ENCODE assay signal across 11 cellular contexts in the genomic region with DNA sequence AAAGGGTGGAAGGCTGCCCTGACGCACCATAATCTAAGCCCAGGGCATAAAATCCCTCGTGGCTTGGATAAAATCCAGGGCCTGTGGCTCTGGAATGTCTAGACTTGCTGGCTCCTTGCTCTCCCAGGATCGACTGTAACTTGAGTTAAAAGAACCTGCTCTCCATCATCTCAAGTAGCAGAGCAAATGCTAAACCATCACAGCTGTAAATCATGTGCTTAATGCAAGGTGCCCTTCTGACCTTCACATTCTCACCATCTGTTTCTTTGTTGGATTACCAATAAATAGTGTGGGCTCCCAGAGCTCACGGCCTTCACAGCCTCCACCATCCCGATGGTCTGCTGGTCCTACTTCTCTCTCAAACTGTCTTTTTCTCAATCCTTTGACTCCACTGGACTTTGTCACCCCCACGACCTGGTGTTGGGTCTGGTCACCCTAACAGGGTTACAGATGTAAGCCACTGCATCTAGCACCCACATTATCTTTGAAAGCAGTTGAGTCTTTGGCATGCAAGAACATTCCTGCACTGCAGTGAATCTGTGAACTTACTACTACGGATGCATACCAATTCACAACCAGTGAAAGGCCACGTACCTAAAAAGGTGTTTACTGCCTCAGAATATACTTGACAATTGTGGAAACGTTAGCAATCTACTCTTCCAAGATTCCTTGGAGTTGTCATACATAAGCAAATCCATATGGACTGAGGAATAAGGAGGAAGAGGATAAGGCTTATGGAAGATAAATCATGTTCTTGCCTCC. TPM values are rescaled to one million over a fixed set of nuclear protein-coding genes. Genes with fewer than 3 reads are reported as not detected.
DNase-seq lines count a peak whose midpoint lies in the region; ATAC-seq, FAIRE-seq and TF ChIP-seq lines count a peak whose summit lies in the region.
"Had no signal": no experiment of that assay in that cellular context is flagged by ENCODE, and none has a peak within 500 bp of the region (broad histone marks: within the 10 kb centered on the region; RNA-seq: fewer than 3 reads in every experiment).

No MANE protein-coding gene starts in this region.

- dilution Hi-C loops in endothelial cell of umbilical vein (cut with MboI; ENCODE audit: extremely low pct_ligation_motif_present, low sequenced_read_pairs) = no loop called here

- no peak overlapping the region for H3K4me2 ChIP-seq in endothelial cell of umbilical vein (ENCODE audit: insufficient read depth, low read length)

- H3K36me3 ChIP-seq in endothelial cell of umbilical vein (ENCODE audit: control insufficient read depth in 2 of 2, extremely low read depth in 1 of 2, insufficient read depth in 2 of 2, low read length in 2 of 2) (peaks cover 22 to 30% of the 10 kb centered on the region in 2 experiments), gastrocnemius medialis (peaks cover 0 to 50% of the 10 kb centered on the region in 2 donors), esophagus muscularis mucosa (peaks cover 45 to 55% (median 51%) of the 10 kb centered on the region in 4 donors)

- no peaks in the 10 kb centered on the region for H3K27me3 ChIP-seq in endothelial cell of umbilical vein (ENCODE audit: control insufficient read depth in 2 of 2, insufficient read depth in 2 of 2, low read length in 2 of 2)
- no peaks in the 10 kb centered on the region for H3K27me3 ChIP-seq in gastrocnemius medialis
- H3K27me3 ChIP-seq in esophagus muscularis mucosa = no peaks in the 10 kb centered on the region
- H3K27me3 ChIP-seq: testis had no signal

- WGBS in esophagus muscularis mucosa = 68% methylated on average over 9 of the region's 9 CpGs

- DNase-seq in HCEC 1CT = peak; percentile 46
- DNase-seq in NCI-H82 treated with DMSO at 0.1 percent for 48 hours (lab: John Stamatoyannopoulos, UW; ENCODE audit: unreplicated experiment) = peak; percentile 92
- no peak for DNase-seq in endothelial cell of umbilical vein (ENCODE audit: low read depth, low spot score)
- peak in 1 of 2 donors; percentile 38 for DNase-seq in gastrocnemius medialis
- DNase-seq in esophagus muscularis mucosa (ENCODE audit: extremely low spot score) = no peak
- DNase-seq in activated CD4-positive, alpha-beta T cell treated with anti-CD3 and anti-CD28 coated beads for 4 hours = no peak
- DNase-seq in medulla oblongata (ENCODE audit: extremely low spot score) = no peak
- DNase-seq in OCI-M1 (lab: John Stamatoyannopoulos, UW) = no peak
- DNase-seq: activated T-cell treated with anti-CD3 and anti-CD28 coated beads, Interleukin-2, amount 50 U/mL, for 4 hours; stimulated activated CD4-positive, alpha-beta T cell treated with anti-CD3 and anti-CD28 coated beads, Interleukin-2, amount 100 ng/mL, for 24 hours; testis had no signal

- no peaks in the 10 kb centered on the region for H3K79me2 ChIP-seq in endothelial cell of umbilical vein (ENCODE audit: control insufficient read depth, insufficient read depth, low read length)

- FAIRE-seq in endothelial cell of umbilical vein (lab: Jason Lieb, UNC) = no peak

- no peaks in the 10 kb centered on the region for H3K9me1 ChIP-seq in endothelial cell of umbilical vein (replicated peaks; ENCODE audit: control insufficient read depth, extremely low read depth, insufficient read depth, low read length)

- no peak for TF ChIP-seq EP300 in esophagus muscularis mucosa (IDR thresholded peaks at IDR 0.05)

- H3K4me3 ChIP-seq in endothelial cell of umbilical vein (replicated peaks in 1 of 3; ENCODE audit: insufficient read depth in 1 of 3, low read depth in 1 of 3, low read length in 3 of 3) (no peak overlapping the region), gastrocnemius medialis (no peak overlapping the region), esophagus muscularis mucosa (no peak overlapping the region)
- H3K4me3 ChIP-seq: testis had no signal

- CTCF ChIA-PET in endothelial cell of umbilical vein (lab: Charles Lee) = interaction anchor here (1.0 to 2.1 kb wide), 4 partner anchors 39 to 440 kb away, joined by 3 to 7 read pairs (median 5); a partner anchor contains a TSS

- no peak overlapping the region for H2AFZ ChIP-seq in endothelial cell of umbilical vein (ENCODE audit: low read depth, low read length)

- H4K20me1 ChIP-seq in endothelial cell of umbilical vein (replicated peaks; ENCODE audit: control insufficient read depth, extremely low read depth, insufficient read depth, low read length) = no peaks in the 10 kb centered on the region

- peak overlapping the region; percentile 48 for H3K27ac ChIP-seq in endothelial cell of umbilical vein (ENCODE audit: insufficient read depth, low read depth, low read length)
- peak overlapping the region; percentile 84 to 89 (median 88) for H3K27ac ChIP-seq in gastrocnemius medialis
- H3K27ac ChIP-seq in esophagus muscularis mucosa (replicated peaks in 1 of 4) = no peak overlapping the region
- H3K27ac ChIP-seq: testis had no signal

- POLR2A ChIA-PET in endothelial cell of umbilical vein (lab: Charles Lee) = no interaction called here

- ATAC-seq in gastrocnemius medialis = no peak

- TF ChIP-seq CTCF in endothelial cell of umbilical vein (IDR thresholded peaks at IDR 0.05; ENCODE audit: extremely low read depth in 1 of 2, insufficient read depth in 1 of 2, low read depth in 1 of 2, low read length in 2 of 2) (no peak), gastrocnemius medialis (IDR thresholded peaks at IDR 0.05 in 4 of 5, conservative IDR thresholded peaks at IDR 0.05 in 1 of 5) (no peak), esophagus muscularis mucosa (IDR thresholded peaks at IDR 0.05) (no peak)

- H3K9me3 ChIP-seq in endothelial cell of umbilical vein (replicated peaks; ENCODE audit: control insufficient read depth, insufficient read depth, low read length) = no peaks in the 10 kb centered on the region
- no peaks in the 10 kb centered on the region for H3K9me3 ChIP-seq in gastrocnemius medialis
- H3K9me3 ChIP-seq in esophagus muscularis mucosa = no peaks in the 10 kb centered on the region
- H3K9me3 ChIP-seq: testis had no signal

- TF ChIP-seq POLR2A in endothelial cell of umbilical vein (IDR thresholded peaks at IDR 0.05; ENCODE audit: low read depth, low read length) (peak; percentile 4), gastrocnemius medialis (IDR thresholded peaks at IDR 0.05) (no peak), esophagus muscularis mucosa (IDR thresholded peaks at IDR 0.05; ENCODE audit: low read depth) (no peak)

- no TSS peak for BruUV-seq in endothelial cell of umbilical vein (replicated peaks; lab: Mats Ljungman, UMichigan)

- in situ Hi-C loops in gastrocnemius medialis (cut with MboI; ENCODE audit: low sequenced_read_pairs in 4 of 4) = no loop called here

- no peak overlapping the region for H3K9ac ChIP-seq in endothelial cell of umbilical vein (replicated peaks; ENCODE audit: extremely low read depth, insufficient read depth, low read length)

- H3K4me1 ChIP-seq in endothelial cell of umbilical vein (ENCODE audit: control insufficient read depth, extremely low read depth, insufficient read depth, low read length) = peaks cover 11% of the 10 kb centered on the region
- peaks cover 11 to 24% of the 10 kb centered on the region in 2 donors for H3K4me1 ChIP-seq in gastrocnemius medialis
- H3K4me1 ChIP-seq in esophagus muscularis mucosa = no peaks in the 10 kb centered on the region
- H3K4me1 ChIP-seq: testis had no signal

- intact Hi-C loops in endothelial cell of umbilical vein (cut with micrococcal nuclease) (no loop called here), gastrocnemius medialis (cut with DNase I; ENCODE audit: low total_unique reads) (loop anchor here (2.0 kb wide), 1 partner anchor 15 kb away; a partner anchor contains a TSS), esophagus muscularis mucosa (cut with DNase I) (no loop called here)

TF ChIP-seq in endothelial cell of umbilical vein, 7 proteins besides CTCF, POLR2A, EP300 and RAD21:
- TF ChIP-seq POLR2AphosphoS5 (IDR thresholded peaks at IDR 0.05; ENCODE audit: insufficient read depth, low read depth, low read length) = no peak
- TF ChIP-seq EZH2 (IDR thresholded peaks at IDR 0.05; ENCODE audit: borderline replicate concordance, low read depth, low read length, severe bottlenecking) = no peak
- TF ChIP-seq MYC (IDR thresholded peaks at IDR 0.05; ENCODE audit: low read depth, low read length) = no peak
- no peak for TF ChIP-seq GATA2 (IDR thresholded peaks at IDR 0.05; ENCODE audit: insufficient read depth, insufficient read length, low read depth, low read length)
- no peak for TF ChIP-seq FOS (IDR thresholded peaks at IDR 0.05; ENCODE audit: borderline replicate concordance, insufficient read depth, low read length)
- TF ChIP-seq, protein P1, sequence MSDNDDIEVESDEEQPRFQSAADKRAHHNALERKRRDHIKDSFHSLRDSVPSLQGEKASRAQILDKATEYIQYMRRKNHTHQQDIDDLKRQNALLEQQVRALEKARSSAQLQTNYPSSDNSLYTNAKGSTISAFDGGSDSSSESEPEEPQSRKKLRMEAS (IDR thresholded peaks at IDR 0.05; ENCODE audit: insufficient read depth, insufficient read length) = no peak
- no peak for TF ChIP-seq JUN (IDR thresholded peaks at IDR 0.05; ENCODE audit: borderline replicate concordance, insufficient read depth, insufficient read length, low read depth)
TF ChIP-seq in endothelial cell of umbilical vein: peak in this region for 0.

RNA-seq across cellular contexts. Expression of a gene that starts 15.3 kb away (rescaled TPM):
- 127 and 132 TPM in 2 replicates for total RNA-seq in endothelial cell of umbilical vein
- 9.5 and 17.0 TPM in 2 replicates for polyA plus RNA-seq in endothelial cell of umbilical vein
- 57.8 and 62.5 TPM in 2 replicates for polyA plus RNA-seq in endothelial cell of umbilical vein (2011; cell fraction: cytosol; rRNA removed)
- polyA plus RNA-seq in endothelial cell of umbilical vein (2011; cell fraction: nucleus; rRNA removed) = 14.7 and 25.6 TPM in 2 replicates
- 142 and 195 TPM in 2 replicates for polyA plus RNA-seq in endothelial cell of umbilical vein (2012)
- 17.8 and 17.9 TPM in 2 replicates for polyA minus RNA-seq in endothelial cell of umbilical vein
- polyA minus RNA-seq in endothelial cell of umbilical vein (2011; cell fraction: cytosol; rRNA and poly(A)+ RNA removed) = 103 TPM
- polyA minus RNA-seq in endothelial cell of umbilical vein (2011; cell fraction: nucleus; rRNA and poly(A)+ RNA removed) = 11.8 and 13.4 TPM in 2 replicates
- 100 to 1,000 TPM; 215 to 302 (median 259) TPM for total RNA-seq in gastrocnemius medialis
- 100 to 1,000 TPM in 2 of 4 donors, 10 to 100 TPM in 2; 73.9 to 125 (median 97.1) TPM for total RNA-seq in esophagus muscularis mucosa

RNA-seq across cellular contexts. Expression of a gene that starts 39.0 kb away (rescaled TPM):
- 73.9 and 78.0 TPM in 2 replicates for total RNA-seq in endothelial cell of umbilical vein
- polyA plus RNA-seq in endothelial cell of umbilical vein = 32.6 and 44.1 TPM in 2 replicates
- polyA plus RNA-seq in endothelial cell of umbilical vein (2011; cell fraction: cytosol; rRNA removed) = 49.5 and 53.1 TPM in 2 replicates
- polyA plus RNA-seq in endothelial cell of umbilical vein (2011; cell fraction: nucleus; rRNA removed) = 143 and 147 TPM in 2 replicates
- 37.1 and 43.8 TPM in 2 replicates for polyA plus RNA-seq in endothelial cell of umbilical vein (2012)
- polyA minus RNA-seq in endothelial cell of umbilical vein = 78.3 and 80.2 TPM in 2 replicates
- polyA minus RNA-seq in endothelial cell of umbilical vein (2011; cell fraction: cytosol; rRNA and poly(A)+ RNA removed) = 8.8 TPM
- 85.4 and 110 TPM in 2 replicates for polyA minus RNA-seq in endothelial cell of umbilical vein (2011; cell fraction: nucleus; rRNA and poly(A)+ RNA removed)
- 10 to 100 TPM; 33.9 to 41.7 (median 37.9) TPM for total RNA-seq in gastrocnemius medialis
- total RNA-seq in esophagus muscularis mucosa = 10 to 100 TPM; 51.1 to 61.0 (median 61.0) TPM

Comparison
In these comparisons a context has a peak if more than half of its experiments do, and no peak if none do; other contexts are left out.
1. DNase-seq: peak in HCEC 1CT (single experiment) and NCI-H82 treated with DMSO at 0.1 percent for 48 hours (single experiment); none in endothelial cell of umbilical vein (single experiment), esophagus muscularis mucosa (single experiment), activated CD4-positive, alpha-beta T cell treated with anti-CD3 and anti-CD28 coated beads for 4 hours (0 of 2), medulla oblongata (single experiment) and OCI-M1 (single experiment).
2. H3K27ac ChIP-seq: peak in endothelial cell of umbilical vein (single experiment) and gastrocnemius medialis (4 of 4); none in esophagus muscularis mucosa (0 of 4).